Comparison of ENCODE assay signal across 2 cellular contexts in genomic region chr9:112755059-112755458, GRCh38.
A peak's percentile ranks its signal among the peaks of the same experiment; 100 is the strongest.
TF ChIP-seq lines count a peak whose summit lies in the region.

No MANE protein-coding gene starts in this region.

TF ChIP-seq in HEK293, 187 proteins besides CTCF, POLR2A, EP300 and RAD21:
- TF ChIP-seq ZNF26 (tag by site-specific recombination; IDR thresholded peaks at IDR 0.05) (no peak), ZNF658 (tag by site-specific recombination; IDR thresholded peaks at IDR 0.05) (no peak), ZNF239 (tag by site-specific recombination; IDR thresholded peaks at IDR 0.05) (0 out of 2 replicates have a peak, but pooled peaks have one; percentile 24)

TF ChIP-seq in GM12878, 131 proteins besides CTCF, POLR2A, EP300 and RAD21:
- TF ChIP-seq, protein P1, sequence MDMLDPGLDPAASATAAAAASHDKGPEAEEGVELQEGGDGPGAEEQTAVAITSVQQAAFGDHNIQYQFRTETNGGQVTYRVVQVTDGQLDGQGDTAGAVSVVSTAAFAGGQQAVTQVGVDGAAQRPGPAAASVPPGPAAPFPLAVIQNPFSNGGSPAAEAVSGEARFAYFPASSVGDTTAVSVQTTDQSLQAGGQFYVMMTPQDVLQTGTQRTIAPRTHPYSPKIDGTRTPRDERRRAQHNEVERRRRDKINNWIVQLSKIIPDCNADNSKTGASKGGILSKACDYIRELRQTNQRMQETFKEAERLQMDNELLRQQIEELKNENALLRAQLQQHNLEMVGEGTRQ (IDR thresholded peaks at IDR 0.05; ENCODE audit: borderline replicate concordance, low read depth, low read length): no peak
- TF ChIP-seq, protein P2, sequence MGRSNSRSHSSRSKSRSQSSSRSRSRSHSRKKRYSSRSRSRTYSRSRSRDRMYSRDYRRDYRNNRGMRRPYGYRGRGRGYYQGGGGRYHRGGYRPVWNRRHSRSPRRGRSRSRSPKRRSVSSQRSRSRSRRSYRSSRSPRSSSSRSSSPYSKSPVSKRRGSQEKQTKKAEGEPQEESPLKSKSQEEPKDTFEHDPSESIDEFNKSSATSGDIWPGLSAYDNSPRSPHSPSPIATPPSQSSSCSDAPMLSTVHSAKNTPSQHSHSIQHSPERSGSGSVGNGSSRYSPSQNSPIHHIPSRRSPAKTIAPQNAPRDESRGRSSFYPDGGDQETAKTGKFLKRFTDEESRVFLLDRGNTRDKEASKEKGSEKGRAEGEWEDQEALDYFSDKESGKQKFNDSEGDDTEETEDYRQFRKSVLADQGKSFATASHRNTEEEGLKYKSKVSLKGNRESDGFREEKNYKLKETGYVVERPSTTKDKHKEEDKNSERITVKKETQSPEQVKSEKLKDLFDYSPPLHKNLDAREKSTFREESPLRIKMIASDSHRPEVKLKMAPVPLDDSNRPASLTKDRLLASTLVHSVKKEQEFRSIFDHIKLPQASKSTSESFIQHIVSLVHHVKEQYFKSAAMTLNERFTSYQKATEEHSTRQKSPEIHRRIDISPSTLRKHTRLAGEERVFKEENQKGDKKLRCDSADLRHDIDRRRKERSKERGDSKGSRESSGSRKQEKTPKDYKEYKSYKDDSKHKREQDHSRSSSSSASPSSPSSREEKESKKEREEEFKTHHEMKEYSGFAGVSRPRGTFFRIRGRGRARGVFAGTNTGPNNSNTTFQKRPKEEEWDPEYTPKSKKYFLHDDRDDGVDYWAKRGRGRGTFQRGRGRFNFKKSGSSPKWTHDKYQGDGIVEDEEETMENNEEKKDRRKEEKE (IDR thresholded peaks at IDR 0.05): no peak
- TF ChIP-seq TBL1XR1 (IDR thresholded peaks at IDR 0.05; ENCODE audit: low read depth, low read length) (no peak), ETV6 (conservative IDR thresholded peaks at IDR 0.05 in 1 of 2, IDR thresholded peaks at IDR 0.05 in 1 of 2; ENCODE audit: borderline replicate concordance in 1 of 2, low read depth in 1 of 2) (no peak), POLR2AphosphoS2 (IDR thresholded peaks at IDR 0.05; ENCODE audit: low read depth, low read length) (no peak), E4F1 (IDR thresholded peaks at IDR 0.05; ENCODE audit: borderline replicate concordance, partially characterized antibody) (no peak), ZNF592 (IDR thresholded peaks at IDR 0.05) (no peak), SIN3A (IDR thresholded peaks at IDR 0.05; ENCODE audit: low read depth, low read length) (no peak), SRF (IDR thresholded peaks at IDR 0.05; ENCODE audit: low read depth in 2 of 2, low read length in 2 of 2) (no peak), DPF2 (IDR thresholded peaks at IDR 0.05) (no peak), MYB (IDR thresholded peaks at IDR 0.05; ENCODE audit: borderline replicate concordance, low read depth, low read length) (no peak), ATF3 (IDR thresholded peaks at IDR 0.05; ENCODE audit: borderline replicate concordance, extremely low read depth, low read depth, low read length) (no peak), IKZF1 (conservative IDR thresholded peaks at IDR 0.05) (no peak), GATAD2B (conservative IDR thresholded peaks at IDR 0.05; ENCODE audit: low read depth) (no peak), TARDBP (IDR thresholded peaks at IDR 0.05; ENCODE audit: borderline replicate concordance) (no peak), MXI1 (IDR thresholded peaks at IDR 0.05; ENCODE audit: low read depth, low read length) (no peak)
- TF ChIP-seq, protein P3, sequence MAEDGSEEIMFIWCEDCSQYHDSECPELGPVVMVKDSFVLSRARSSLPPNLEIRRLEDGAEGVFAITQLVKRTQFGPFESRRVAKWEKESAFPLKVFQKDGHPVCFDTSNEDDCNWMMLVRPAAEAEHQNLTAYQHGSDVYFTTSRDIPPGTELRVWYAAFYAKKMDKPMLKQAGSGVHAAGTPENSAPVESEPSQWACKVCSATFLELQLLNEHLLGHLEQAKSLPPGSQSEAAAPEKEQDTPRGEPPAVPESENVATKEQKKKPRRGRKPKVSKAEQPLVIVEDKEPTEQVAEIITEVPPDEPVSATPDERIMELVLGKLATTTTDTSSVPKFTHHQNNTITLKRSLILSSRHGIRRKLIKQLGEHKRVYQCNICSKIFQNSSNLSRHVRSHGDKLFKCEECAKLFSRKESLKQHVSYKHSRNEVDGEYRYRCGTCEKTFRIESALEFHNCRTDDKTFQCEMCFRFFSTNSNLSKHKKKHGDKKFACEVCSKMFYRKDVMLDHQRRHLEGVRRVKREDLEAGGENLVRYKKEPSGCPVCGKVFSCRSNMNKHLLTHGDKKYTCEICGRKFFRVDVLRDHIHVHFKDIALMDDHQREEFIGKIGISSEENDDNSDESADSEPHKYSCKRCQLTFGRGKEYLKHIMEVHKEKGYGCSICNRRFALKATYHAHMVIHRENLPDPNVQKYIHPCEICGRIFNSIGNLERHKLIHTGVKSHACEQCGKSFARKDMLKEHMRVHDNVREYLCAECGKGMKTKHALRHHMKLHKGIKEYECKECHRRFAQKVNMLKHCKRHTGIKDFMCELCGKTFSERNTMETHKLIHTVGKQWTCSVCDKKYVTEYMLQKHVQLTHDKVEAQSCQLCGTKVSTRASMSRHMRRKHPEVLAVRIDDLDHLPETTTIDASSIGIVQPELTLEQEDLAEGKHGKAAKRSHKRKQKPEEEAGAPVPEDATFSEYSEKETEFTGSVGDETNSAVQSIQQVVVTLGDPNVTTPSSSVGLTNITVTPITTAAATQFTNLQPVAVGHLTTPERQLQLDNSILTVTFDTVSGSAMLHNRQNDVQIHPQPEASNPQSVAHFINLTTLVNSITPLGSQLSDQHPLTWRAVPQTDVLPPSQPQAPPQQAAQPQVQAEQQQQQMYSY (CRISPR knock-in tag; IDR thresholded peaks at IDR 0.05): no peak
